Comparison of ENCODE assay signal across 11 cellular contexts in the genomic region with DNA sequence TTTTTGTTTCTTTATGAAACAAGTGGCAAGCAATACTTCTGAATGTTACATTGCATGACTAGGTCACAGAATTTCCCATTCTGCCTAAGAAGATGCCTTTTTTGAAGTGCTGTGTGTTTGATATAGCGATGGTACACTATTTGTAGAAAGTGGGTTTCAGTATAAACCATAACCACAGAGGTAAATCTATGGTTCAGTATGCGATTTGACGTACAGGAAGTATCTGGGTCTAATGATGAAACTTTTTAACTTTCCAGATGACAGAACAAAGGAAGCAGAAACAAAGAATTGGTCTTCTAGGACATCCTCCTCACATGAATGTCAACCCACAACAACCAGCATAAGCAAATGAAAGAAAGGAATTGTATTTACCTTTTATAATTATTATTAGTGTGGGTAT.
DNase-seq lines count a peak whose midpoint lies in the region; ATAC-seq, FAIRE-seq and TF ChIP-seq lines count a peak whose summit lies in the region.
"Had no signal": no experiment of that assay in that cellular context is flagged by ENCODE, and none has a peak within 500 bp of the region (broad histone marks: within the 10 kb centered on the region; RNA-seq: fewer than 3 reads in every experiment).

No MANE protein-coding gene starts in this region.

- peaks cover 65% of the 10 kb centered on the region for H3K4me1 Mint-ChIP-seq in activated T-helper 17 cell treated with anti-CD3 and anti-CD28 coated beads, Interleukin-2, amount 50 U/mL, for 72 hours

- FAIRE-seq in HTR-8/SVneo (lab: Jason Lieb, UNC), result no peak
- FAIRE-seq: keratinocyte had no signal

- H3K4me3 ChIP-seq in GM06990 (replicated peaks; ENCODE audit: low read depth, low read length) (no peak overlapping the region), stomach (no peak overlapping the region)

- H3K27me3 Mint-ChIP-seq in activated T-helper 17 cell treated with anti-CD3 and anti-CD28 coated beads, Interleukin-2, amount 50 U/mL, for 72 hours, result no peaks in the 10 kb centered on the region

- intact Hi-C loops in stomach (cut with DNase I; ENCODE audit: low total_unique reads), result no loop called here

- 71 to 84% (median 82%) methylated on average over 3 of the region's 3 CpGs for WGBS in stomach, 5 donors

- peak overlapping the region; percentile 74 for H3K4me3 Mint-ChIP-seq in activated T-helper 17 cell treated with anti-CD3 and anti-CD28 coated beads, Interleukin-2, amount 50 U/mL, for 72 hours

- ATAC-seq in GM19397 (IDR thresholded peaks at IDR 0.05; ENCODE audit: unreplicated experiment), result peak; percentile 78
- ATAC-seq in HG03045 (IDR thresholded peaks at IDR 0.05; ENCODE audit: unreplicated experiment), result peak; percentile 53
- ATAC-seq in activated T-helper 17 cell treated with anti-CD3 and anti-CD28 coated beads, Interleukin-2, amount 50 U/mL, for 72 hours (replicated peaks), result peak; percentile 67

- H3K27ac ChIP-seq in stomach, result no peak overlapping the region

- H3K4me1 ChIP-seq in stomach, result peaks cover 0 to 13% (median 3%) of the 10 kb centered on the region in 4 donors

- peaks cover 68% of the 10 kb centered on the region for H3K36me3 Mint-ChIP-seq in activated T-helper 17 cell treated with anti-CD3 and anti-CD28 coated beads, Interleukin-2, amount 50 U/mL, for 72 hours (ENCODE audit: low read depth)

- no peak for TF ChIP-seq POLR2A in stomach (IDR thresholded peaks at IDR 0.05)

- H3K27me3 ChIP-seq in GM06990 (replicated peaks; ENCODE audit: control insufficient read depth, insufficient read depth, low read length) (no peaks in the 10 kb centered on the region; the same call in 1 of the 2 replicates), stomach (no peaks in the 10 kb centered on the region)

- no peaks in the 10 kb centered on the region for H3K36me3 ChIP-seq in GM06990 (ENCODE audit: control insufficient read depth, insufficient read depth, low read length)
- no peaks in the 10 kb centered on the region for H3K36me3 ChIP-seq in stomach

- no peaks in the 10 kb centered on the region for H3K9me3 Mint-ChIP-seq in activated T-helper 17 cell treated with anti-CD3 and anti-CD28 coated beads, Interleukin-2, amount 50 U/mL, for 72 hours

- no peak for TF ChIP-seq EP300 in stomach (IDR thresholded peaks at IDR 0.05)

- DNase-seq in GM06990 (ENCODE audit: extremely low read depth, insufficient read length) (peak; percentile 73), HTR-8/SVneo (ENCODE audit: insufficient read length, low spot score) (no peak), cerebellum (ENCODE audit: low spot score) (no peak), stomach (no peak)
- no peak for DNase-seq in effector CD4-positive, alpha-beta T cell
- DNase-seq: cortex of kidney, DMS53 had no signal

- TF ChIP-seq CTCF in GM06990 (IDR thresholded peaks at IDR 0.05; ENCODE audit: insufficient read depth, low read length, poor library complexity, severe bottlenecking), result no peak
- TF ChIP-seq CTCF in stomach (IDR thresholded peaks at IDR 0.05), result no peak

- H3K27ac Mint-ChIP-seq in activated T-helper 17 cell treated with anti-CD3 and anti-CD28 coated beads, Interleukin-2, amount 50 U/mL, for 72 hours, result peak overlapping the region; percentile 92

- no peaks in the 10 kb centered on the region for H3K9me3 ChIP-seq in stomach
